Comparison of ENCODE assay signal across 7 cellular contexts in the genomic region with DNA sequence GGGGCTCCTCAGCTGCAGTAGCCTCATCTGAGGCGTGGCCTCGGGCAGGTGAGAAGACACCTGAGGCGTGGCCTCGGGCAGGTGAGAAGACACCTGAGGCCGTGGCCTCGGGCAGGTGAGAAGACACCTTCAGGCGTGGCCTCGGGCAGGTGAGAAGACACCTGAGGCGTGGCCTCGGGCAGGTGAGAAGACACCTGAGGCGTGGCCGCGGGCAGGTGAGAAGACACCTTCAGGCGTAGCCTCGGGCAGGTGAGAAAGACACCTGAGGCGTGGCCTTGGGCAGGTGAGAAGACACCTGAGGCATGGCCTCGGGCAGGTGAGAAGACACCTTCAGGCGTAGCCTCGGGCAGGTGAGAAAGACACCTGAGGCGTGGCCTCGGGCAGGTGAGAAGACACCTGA. TPM values are rescaled to one million over a fixed set of nuclear protein-coding genes. Genes with fewer than 3 reads are reported as not detected.
"Had no signal": no experiment of that assay in that cellular context is flagged by ENCODE, and none has a peak within 500 bp of the region (broad histone marks: within the 10 kb centered on the region; RNA-seq: fewer than 3 reads in every experiment).

No MANE protein-coding gene starts in this region.

RNA-seq across cellular contexts. Expression of a gene that starts 4.0 kb away (rescaled TPM):
- total RNA-seq: thoracic aorta, thyroid gland, tibial nerve, transverse colon, ureter, urinary bladder, vagina had no signal
